13 cellular contexts compared by ENCODE assay signal in the genomic region with DNA sequence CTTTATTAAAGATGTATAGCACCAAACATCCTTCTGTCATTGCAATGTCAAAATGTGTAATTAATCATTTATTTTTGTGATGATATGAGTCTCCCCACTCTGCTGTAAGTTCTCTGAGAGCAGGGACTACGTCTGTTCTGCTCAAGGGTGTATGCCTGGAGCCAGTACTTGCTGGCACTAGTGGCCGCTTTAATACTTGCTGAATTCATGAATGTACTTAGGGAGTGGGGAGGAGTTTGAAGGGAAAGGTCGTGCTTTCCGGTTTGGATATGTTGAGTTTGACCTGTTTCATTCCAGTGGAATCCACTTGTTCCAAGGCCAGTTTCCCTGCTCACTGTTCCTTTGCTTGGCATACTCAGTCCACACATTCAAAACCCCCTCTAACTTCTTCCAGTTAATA. TPM values are rescaled to one million over a fixed set of nuclear protein-coding genes. Genes with fewer than 3 reads are reported as not detected.
A peak's percentile ranks its signal among the peaks of the same experiment; 100 is the strongest.
DNase-seq lines count a peak whose midpoint lies in the region; ATAC-seq and TF ChIP-seq lines count a peak whose summit lies in the region.
"Had no signal": no experiment of that assay in that cellular context is flagged by ENCODE, and none has a peak within 500 bp of the region (broad histone marks: within the 10 kb centered on the region; RNA-seq: fewer than 3 reads in every experiment).

No MANE protein-coding gene starts in this region.

- H2BK5ac ChIP-seq in mesendoderm (ENCODE audit: low read length) = no peak overlapping the region

- no peak overlapping the region for H2BK120ac ChIP-seq in mesendoderm (ENCODE audit: low read depth, low read length)

- peak; percentile 23 to 31 for DNase-seq in Caco-2
- DNase-seq in HuH-7 (ENCODE audit: low spot score) = peak; percentile 40
- DNase-seq in body of pancreas = peak; percentile 34 to 64 (median 60)
- DNase-seq in mesendoderm = peak; percentile 64
- no peak for DNase-seq in NCI-H187 (lab: John Stamatoyannopoulos, UW)
- no peak for DNase-seq in retina
- DNase-seq: activated effector memory CD4-positive, alpha-beta T cell treated with anti-CD3 and anti-CD28 coated beads, Interleukin-2, amount 50 U/mL, for 16 hours; effector CD4-positive, alpha-beta T cell; NCI-H446 treated with DMSO at 0.1 percent for 48 hours had no signal

- intact Hi-C loops in Caco-2 (cut with micrococcal nuclease; ENCODE audit: unreplicated experiment) (no loop called here), body of pancreas (cut with DNase I) (no loop called here)

- no peaks in the 10 kb centered on the region for H3K9me3 ChIP-seq in Caco-2
- no peaks in the 10 kb centered on the region for H3K9me3 ChIP-seq in body of pancreas

- peaks cover 6% of the 10 kb centered on the region for H3K79me1 ChIP-seq in mesendoderm (ENCODE audit: low read length)

- H3K79me2 ChIP-seq in mesendoderm (ENCODE audit: control insufficient read depth, insufficient read depth, low read length) = peaks cover 9% of the 10 kb centered on the region

- H3K23ac ChIP-seq in mesendoderm (ENCODE audit: low read length) = no peak overlapping the region

- no peak for ATAC-seq in body of pancreas
- no peak for ATAC-seq in esophagus mucosa
- ATAC-seq in GM19397 (IDR thresholded peaks at IDR 0.05; ENCODE audit: unreplicated experiment) = no peak
- ATAC-seq: stimulated activated memory B cell treated with anti-CD40 and anti-IgM and Interleukin-4, amounts not matched to agents 10 μg/mL and 1 μg/mL and 100 μg/mL, for 72 hours had no signal

- no peaks in the 10 kb centered on the region for H3K27me3 Mint-ChIP-seq in Caco-2 (ENCODE audit: insufficient read depth, unreplicated experiment)
- H3K27me3 Mint-ChIP-seq: IgD-negative memory B cell; stimulated activated memory B cell treated with anti-CD40 and anti-IgM and Interleukin-4, amounts not matched to agents 10 μg/mL and 1 μg/mL and 100 μg/mL, for 72 hours had no signal

- TF ChIP-seq POLR2A in body of pancreas (IDR thresholded peaks at IDR 0.05) = peak; percentile 14 to 68 (median 60)

- no TSS peak for BruUV-seq in Caco-2 (replicated peaks; lab: Mats Ljungman, UMichigan)

- no peak overlapping the region for H2AK5ac ChIP-seq in mesendoderm (ENCODE audit: low read length)

- H4K8ac ChIP-seq in mesendoderm (ENCODE audit: low read depth, low read length) = no peak overlapping the region

- no peak overlapping the region for H3K4me3 Mint-ChIP-seq in Caco-2 (ENCODE audit: unreplicated experiment)

- WGBS in body of pancreas, 2 donors = 16 to 24% methylated on average over 4 of the region's 4 CpGs
- no CpG with 5 or more reads among the region's 4 CpGs for WGBS in mesendoderm (ENCODE audit: extremely low coverage, insufficient coverage, low lambda C conversion rate)

- peaks cover 6% of the 10 kb centered on the region for H3K4me1 Mint-ChIP-seq in Caco-2 (ENCODE audit: low read depth, unreplicated experiment)

- CTCF ChIA-PET in Caco-2 (lab: Charles Lee) = no interaction called here

- POLR2A ChIA-PET in Caco-2 (lab: Charles Lee) = no interaction called here

- 0 out of 2 replicates have a peak, but pooled peaks cover 12% of the 10 kb centered on the region for H3K4me1 ChIP-seq in Caco-2
- H3K4me1 ChIP-seq in body of pancreas = peaks cover 28% of the 10 kb centered on the region
- H3K4me1 ChIP-seq in mesendoderm (ENCODE audit: control insufficient read depth, low read depth, low read length) = peaks cover 2% of the 10 kb centered on the region

- TF ChIP-seq CTCF in Caco-2 (IDR thresholded peaks at IDR 0.05; ENCODE audit: insufficient read depth in 1 of 2, low read depth in 1 of 2, low read length in 1 of 2, severe bottlenecking in 1 of 2, unreplicated experiment in 1 of 2) (no peak), body of pancreas (IDR thresholded peaks at IDR 0.05) (peak in 4 of 7 experiments; percentile 16 to 27 (median 22))

- H3K36me3 ChIP-seq in Caco-2 (ENCODE audit: control insufficient read depth, insufficient read depth, low read length) (no peaks in the 10 kb centered on the region), body of pancreas (replicated peaks in 1 of 2; ENCODE audit: insufficient read depth in 1 of 2, low read depth in 2 of 2) (no peaks in the 10 kb centered on the region), mesendoderm (ENCODE audit: control insufficient read depth, insufficient read depth, low read length) (no peaks in the 10 kb centered on the region)

- no peak overlapping the region for H3K9ac ChIP-seq in mesendoderm (ENCODE audit: low read length)

- no peak overlapping the region for H3K56ac ChIP-seq in mesendoderm (ENCODE audit: low read length)

- H3K27ac Mint-ChIP-seq in Caco-2 (ENCODE audit: unreplicated experiment) = no peak overlapping the region
- H3K27ac Mint-ChIP-seq: stimulated activated memory B cell treated with anti-CD40 and anti-IgM and Interleukin-4, amounts not matched to agents 10 μg/mL and 1 μg/mL and 100 μg/mL, for 72 hours had no signal

- no peaks in the 10 kb centered on the region for H3K36me3 Mint-ChIP-seq in Caco-2 (ENCODE audit: insufficient read depth, unreplicated experiment)
- H3K36me3 Mint-ChIP-seq: IgD-negative memory B cell had no signal

- H4K5ac ChIP-seq in mesendoderm (ENCODE audit: low read length) = no peak overlapping the region

- H3K18ac ChIP-seq in mesendoderm (ENCODE audit: low read length) = no peak overlapping the region

- no peaks in the 10 kb centered on the region for H3K9me3 Mint-ChIP-seq in Caco-2 (ENCODE audit: unreplicated experiment)
- H3K9me3 Mint-ChIP-seq: IgD-negative memory B cell; stimulated activated memory B cell treated with anti-CD40 and anti-IgM and Interleukin-4, amounts not matched to agents 10 μg/mL and 1 μg/mL and 100 μg/mL, for 72 hours had no signal

- no peak overlapping the region for H3K4ac ChIP-seq in mesendoderm (ENCODE audit: low read depth, low read length)

- H3K27me3 ChIP-seq in Caco-2 (replicated peaks; ENCODE audit: control insufficient read depth, insufficient read depth, low read length) = no peaks in the 10 kb centered on the region
- H3K27me3 ChIP-seq in body of pancreas = no peaks in the 10 kb centered on the region
- H3K27me3 ChIP-seq in mesendoderm (ENCODE audit: insufficient read depth, low read length, poor library complexity) = no peaks in the 10 kb centered on the region

- H3K4me2 ChIP-seq in mesendoderm (ENCODE audit: low read length) = no peak overlapping the region

- H2BK15ac ChIP-seq in mesendoderm (replicated peaks; ENCODE audit: low read depth) = no peak overlapping the region

- H3K27ac ChIP-seq in body of pancreas (peak overlapping the region in 3 of 4 donors; percentile 29 to 94 (median 31)), mesendoderm (ENCODE audit: low read depth, low read length) (no peak overlapping the region)

- H3K4me3 ChIP-seq in Caco-2 (ENCODE audit: low read depth, low read length) (no peak overlapping the region), body of pancreas (no peak overlapping the region), mesendoderm (ENCODE audit: low read length) (no peak overlapping the region)

RNA-seq across cellular contexts. Expression of gene DCAF5, which starts 1.9 kb away (rescaled TPM):
- total RNA-seq in Caco-2 (2022) (34.8 and 36.8 TPM in 2 replicates), body of pancreas (10 to 100 TPM; 20.5 to 25.4 TPM), esophagus mucosa (28.1 TPM)
- 17.5 TPM for polyA plus RNA-seq in mesendoderm (2013, experiment 1 of 2)
- 18.2 TPM for polyA plus RNA-seq in mesendoderm (2013, experiment 2 of 2)

RNA-seq across cellular contexts. Expression of gene EXD2, which starts 36.5 kb away (rescaled TPM):
- total RNA-seq in Caco-2 (2022) (22.5 and 23.9 TPM in 2 replicates), body of pancreas (10 to 100 TPM; 11.2 to 21.5 TPM), esophagus mucosa (12.2 TPM)
- 10.1 TPM for polyA plus RNA-seq in mesendoderm (2013, experiment 1 of 2)
- 10.4 TPM for polyA plus RNA-seq in mesendoderm (2013, experiment 2 of 2)

Comparison
In these comparisons a context has a peak if more than half of its experiments do, and no peak if none do; other contexts are left out.
1. DNase-seq: peak in Caco-2 (2 of 2), HuH-7 (single experiment), body of pancreas (4 of 4) and mesendoderm (single experiment); none in NCI-H187 (0 of 2) and retina (single experiment).
2. CTCF ChIP-seq: peak in body of pancreas (4 of 7); none in Caco-2 (0 of 2).